ENCODE assay signal across 12 cellular contexts in the genomic region with DNA sequence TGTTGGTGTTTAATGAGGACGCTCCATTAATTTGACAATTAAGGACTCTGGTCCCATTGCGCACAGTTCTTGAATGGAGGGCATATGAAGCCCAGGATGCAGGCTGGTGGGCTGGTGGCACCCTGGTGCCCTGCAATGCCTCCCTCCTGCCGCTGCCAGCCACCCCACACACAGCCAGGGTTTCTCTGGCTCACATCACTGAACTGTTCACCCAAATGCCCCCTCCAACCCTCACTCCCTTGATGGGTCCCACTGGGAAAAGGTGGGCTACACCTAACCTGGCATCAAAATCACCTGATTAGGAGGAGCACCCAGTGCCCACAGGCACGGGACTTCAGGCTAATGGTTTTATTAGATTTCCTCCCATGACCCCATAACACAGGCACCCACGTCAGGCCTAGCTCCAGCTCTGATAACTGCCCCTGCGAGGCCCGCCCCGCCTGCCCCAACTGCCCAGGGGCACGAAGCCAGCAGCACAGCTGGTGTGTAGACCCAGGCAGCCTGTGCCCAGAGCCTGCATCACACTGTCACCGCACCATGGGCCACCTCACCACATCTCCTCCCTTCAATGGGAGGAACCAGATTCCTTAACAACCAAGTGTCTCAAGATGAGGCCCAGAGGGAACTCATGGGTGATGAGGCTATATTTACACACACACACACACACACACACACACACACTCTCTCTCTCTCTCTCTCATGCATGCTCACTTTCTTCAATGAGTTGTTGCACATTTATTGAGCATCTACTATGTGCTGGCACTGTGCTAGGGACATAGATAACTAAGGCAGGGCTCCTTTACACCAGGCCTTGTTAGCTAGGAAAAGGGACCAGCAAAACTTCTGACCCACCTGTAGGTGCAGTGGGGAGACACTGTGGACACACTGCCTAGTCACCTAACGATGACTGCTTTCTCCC.
DNase-seq lines count a peak whose midpoint lies in the region; ATAC-seq, FAIRE-seq and TF ChIP-seq lines count a peak whose summit lies in the region.
"Had no signal": no experiment of that assay in that cellular context is flagged by ENCODE, and none has a peak within 500 bp of the region (broad histone marks: within the 10 kb centered on the region; RNA-seq: fewer than 3 reads in every experiment).

No MANE protein-coding gene starts in this region.

- no peak overlapping the region for H3K18ac ChIP-seq in H1 (ENCODE audit: extremely low read depth, low read length)

- H2AFZ ChIP-seq in H1 (ENCODE audit: low read length) = no peak overlapping the region

- no peaks in the 10 kb centered on the region for H3K27me3 ChIP-seq in H1 (replicated peaks in 1 of 4; ENCODE audit: control insufficient read depth in 3 of 4, extremely low read depth in 1 of 4, insufficient read depth in 3 of 4, low read length in 3 of 4)
- no peaks in the 10 kb centered on the region for H3K27me3 ChIP-seq in aorta (ENCODE audit: control insufficient read depth in 1 of 2, insufficient read depth in 2 of 2, low read length in 1 of 2)

- H3K9ac ChIP-seq in H1 (replicated peaks in 1 of 4; ENCODE audit: extremely low read depth in 1 of 4, low read depth in 3 of 4, low read length in 3 of 4) = no peak overlapping the region

- no peaks in the 10 kb centered on the region; the same call in 1 of the 2 replicates for H3K23me2 ChIP-seq in H1 (ENCODE audit: low read depth, low read length)

- intact Hi-C loops in aorta (cut with DNase I) = no loop called here

- CTCF ChIA-PET in H1 (lab: Charles Lee; ENCODE audit: partially characterized antibody) = interaction anchor here (0.7 to 2.5 kb wide), 4 partner anchors 8 to 31 kb away, joined by 3 to 10 read pairs (median 6); no protein-coding TSS in a partner anchor

- no peak overlapping the region for H3K4me3 Mint-ChIP-seq in stimulated activated naive CD8-positive, alpha-beta T cell treated with anti-CD3 and anti-CD28 coated beads, Interleukin-15, Interleukin-2, amounts not matched to agents 100 ng/mL and 50 ng/mL, for 24 hours
- H3K4me3 Mint-ChIP-seq in stimulated activated naive CD8-positive, alpha-beta T cell treated with anti-CD3 and anti-CD28 coated beads, Interleukin-15, amount 100 ng/mL, for 72 hours = no peak overlapping the region
- H3K4me3 Mint-ChIP-seq in naive thymus-derived CD8-positive, alpha-beta T cell = peak overlapping the region in 9 of 10 donors; percentile 7 to 87 (median 52)

- no peak overlapping the region for H3K56ac ChIP-seq in H1 (replicated peaks; ENCODE audit: insufficient read length, low read depth, low read length)

- TF ChIP-seq RAD21 in H1 (IDR thresholded peaks at IDR 0.05 in 1 of 2, conservative IDR thresholded peaks at IDR 0.05 in 1 of 2; ENCODE audit: low read depth in 2 of 2, low read length in 2 of 2) = no peak

- peaks cover 22 to 52% (median 44%) of the 10 kb centered on the region in 4 experiments for H3K4me1 ChIP-seq in H1 (replicated peaks in 1 of 4; ENCODE audit: control insufficient read depth in 3 of 4, insufficient read depth in 4 of 4, low read length in 3 of 4)
- no peaks in the 10 kb centered on the region for H3K4me1 ChIP-seq in aorta (ENCODE audit: control insufficient read depth in 1 of 2, insufficient read depth in 2 of 2, low read length in 2 of 2)

- H3K14ac ChIP-seq in H1 (ENCODE audit: insufficient read length) = no peak overlapping the region

- 0 out of 2 replicates have a peak overlapping the region, but pooled peaks have one; percentile 53 for H2BK15ac ChIP-seq in H1 (ENCODE audit: low read length)

- H3K9me3 Mint-ChIP-seq in stimulated activated naive CD8-positive, alpha-beta T cell treated with anti-CD3 and anti-CD28 coated beads, Interleukin-15, Interleukin-2, amounts not matched to agents 100 ng/mL and 50 ng/mL, for 24 hours = no peaks in the 10 kb centered on the region
- H3K9me3 Mint-ChIP-seq in stimulated activated naive CD8-positive, alpha-beta T cell treated with anti-CD3 and anti-CD28 coated beads, Interleukin-15, amount 100 ng/mL, for 72 hours = no peaks in the 10 kb centered on the region
- H3K9me3 Mint-ChIP-seq in naive thymus-derived CD8-positive, alpha-beta T cell = no peaks in the 10 kb centered on the region

- H3K36me3 Mint-ChIP-seq in stimulated activated naive CD8-positive, alpha-beta T cell treated with anti-CD3 and anti-CD28 coated beads, Interleukin-15, Interleukin-2, amounts not matched to agents 100 ng/mL and 50 ng/mL, for 24 hours (ENCODE audit: low read depth) = no peaks in the 10 kb centered on the region
- peaks cover 0 to 8% (median 2%) of the 10 kb centered on the region in 3 donors for H3K36me3 Mint-ChIP-seq in naive thymus-derived CD8-positive, alpha-beta T cell

- no peak for FAIRE-seq in H1 (lab: Jason Lieb, UNC)
- FAIRE-seq: colon had no signal

- H3K4me1 Mint-ChIP-seq in stimulated activated naive CD8-positive, alpha-beta T cell treated with anti-CD3 and anti-CD28 coated beads, Interleukin-15, Interleukin-2, amounts not matched to agents 100 ng/mL and 50 ng/mL, for 24 hours (ENCODE audit: low read depth) = peaks cover 37% of the 10 kb centered on the region
- H3K4me1 Mint-ChIP-seq in stimulated activated naive CD8-positive, alpha-beta T cell treated with anti-CD3 and anti-CD28 coated beads, Interleukin-15, amount 100 ng/mL, for 72 hours = peaks cover 85% of the 10 kb centered on the region
- peaks cover 44 to 77% (median 64%) of the 10 kb centered on the region in 4 donors for H3K4me1 Mint-ChIP-seq in naive thymus-derived CD8-positive, alpha-beta T cell

- no peak overlapping the region; a peak in 1 of 4 replicates for H3K4me2 ChIP-seq in H1 (ENCODE audit: insufficient read depth in 1 of 2, low read depth in 2 of 2, low read length in 2 of 2)

- H3K36me3 ChIP-seq in H1 (ENCODE audit: control insufficient read depth in 2 of 4, insufficient read depth in 4 of 4, low read length in 3 of 4) = peaks cover 0 to 3% (median 0%) of the 10 kb centered on the region in 4 experiments; a peak in 1 of 8 replicates
- no peaks in the 10 kb centered on the region for H3K36me3 ChIP-seq in aorta (ENCODE audit: control insufficient read depth in 1 of 2, insufficient read depth in 2 of 2, low read length in 1 of 2)

- H3K4ac ChIP-seq in H1 (replicated peaks; ENCODE audit: insufficient read length, low read depth, low read length) = no peak overlapping the region

- H3K4me3 ChIP-seq in H1 (ENCODE audit: extremely low read depth in 1 of 4, insufficient read depth in 2 of 4, low read depth in 3 of 4, low read length in 4 of 4) (no peak overlapping the region), aorta (ENCODE audit: low read length in 2 of 2) (no peak overlapping the region)

- H3K27ac ChIP-seq in H1 (ENCODE audit: low read depth, low read length) (no peak overlapping the region), aorta (ENCODE audit: low read depth in 1 of 2, low read length in 2 of 2) (no peak overlapping the region)
- H3K27ac ChIP-seq: C4-2B, HL-60 had no signal

- H3K27ac Mint-ChIP-seq in stimulated activated naive CD8-positive, alpha-beta T cell treated with anti-CD3 and anti-CD28 coated beads, Interleukin-15, Interleukin-2, amounts not matched to agents 100 ng/mL and 50 ng/mL, for 24 hours = peak overlapping the region; percentile 55
- peak overlapping the region in 1 of 2 donors; percentile 8 for H3K27ac Mint-ChIP-seq in stimulated activated naive CD8-positive, alpha-beta T cell treated with anti-CD3 and anti-CD28 coated beads, Interleukin-15, amount 100 ng/mL, for 72 hours
- H3K27ac Mint-ChIP-seq in naive thymus-derived CD8-positive, alpha-beta T cell = peak overlapping the region; percentile 51 to 97 (median 92)

- H4K8ac ChIP-seq in H1 (ENCODE audit: extremely low read depth, insufficient read depth, low read length) = no peak overlapping the region

- 78% methylated on average over 10 of the region's 11 CpGs; no CpG with 5 or more reads in 1 of the 2 experiments for WGBS in H1 (ENCODE audit: extremely low coverage in 1 of 2, insufficient coverage in 1 of 2, insufficient read length in 1 of 2, insufficient replicate concordance in 2 of 2, low coverage in 1 of 2, low lambda C conversion rate in 2 of 2, missing lambda C conversion rate in 1 of 2), 2 experiments
- WGBS in aorta, 2 donors = 91% methylated on average over 10 to 11 of the region's 11 CpGs

- TF ChIP-seq POLR2A in H1 (IDR thresholded peaks at IDR 0.05; ENCODE audit: control extremely low read depth in 1 of 2, low read depth in 2 of 2, low read length in 2 of 2) = no peak

- 0 out of 2 replicates have a peak overlapping the region, but pooled peaks have one; percentile 2 for H2BK12ac ChIP-seq in H1 (ENCODE audit: low read depth, low read length)

- H3K79me2 ChIP-seq in H1 (ENCODE audit: control insufficient read depth in 1 of 2, insufficient read depth in 2 of 2, low read length in 2 of 2) = peaks cover 34 to 88% of the 10 kb centered on the region in 2 experiments

- H4K5ac ChIP-seq in H1 (ENCODE audit: insufficient read length, low read depth, low read length) = no peak overlapping the region

- H3K9me3 ChIP-seq in H1 (ENCODE audit: insufficient read depth in 2 of 2, low read depth in 1 of 2, low read length in 1 of 2) (no peaks in the 10 kb centered on the region), aorta (ENCODE audit: control insufficient read depth, low read length) (no peaks in the 10 kb centered on the region)

- H3K27me3 Mint-ChIP-seq in stimulated activated naive CD8-positive, alpha-beta T cell treated with anti-CD3 and anti-CD28 coated beads, Interleukin-15, Interleukin-2, amounts not matched to agents 100 ng/mL and 50 ng/mL, for 24 hours = no peaks in the 10 kb centered on the region
- H3K27me3 Mint-ChIP-seq in stimulated activated naive CD8-positive, alpha-beta T cell treated with anti-CD3 and anti-CD28 coated beads, Interleukin-15, amount 100 ng/mL, for 72 hours = no peaks in the 10 kb centered on the region
- H3K27me3 Mint-ChIP-seq in naive thymus-derived CD8-positive, alpha-beta T cell = no peaks in the 10 kb centered on the region

- POLR2A ChIA-PET in H1 (lab: Charles Lee; ENCODE audit: partially characterized antibody) = interaction anchor here (1.7 to 4.8 kb wide), 2 partner anchors 10 to 20 kb away, joined by 7 to 21 read pairs; no protein-coding TSS in a partner anchor
- POLR2A ChIA-PET in naive thymus-derived CD8-positive, alpha-beta T cell (lab: Charles Lee) = interaction anchor here (0.7 to 2.6 kb wide), 6 partner anchors 19 to 60 kb away, joined by 3 to 17 read pairs (median 4); no protein-coding TSS in a partner anchor

- no peak overlapping the region for H3K23ac ChIP-seq in H1 (ENCODE audit: insufficient read length)

- H2BK5ac ChIP-seq in H1 (ENCODE audit: low read depth, low read length) = no peak overlapping the region

- TF ChIP-seq EP300 in H1 (IDR thresholded peaks at IDR 0.05; ENCODE audit: borderline replicate concordance in 1 of 2, low read depth in 2 of 2, low read length in 2 of 2) = no peak

- no peak overlapping the region for H4K91ac ChIP-seq in H1 (replicated peaks; ENCODE audit: insufficient read length, low read length)

- DNase-seq in stimulated activated naive CD8-positive, alpha-beta T cell treated with anti-CD3 and anti-CD28 coated beads, Interleukin-15, amount 100 ng/mL, for 72 hours = no peak
- DNase-seq in H1 (ENCODE audit: low read depth in 1 of 2, low spot score in 2 of 2) (no peak), aorta (peak; percentile 35 to 41), NCI-H748 (lab: John Stamatoyannopoulos, UW; ENCODE audit: unreplicated experiment) (no peak), GM03348 (ENCODE audit: low spot score) (no peak)
- peak in 1 of 10 donors; percentile 26 for DNase-seq in naive thymus-derived CD8-positive, alpha-beta T cell
- DNase-seq: activated CD8-positive, alpha-beta memory T cell treated with anti-CD3 and anti-CD28 coated beads, Interleukin-2, amount 50 U/mL, for 4 hours had no signal

- no peak for ATAC-seq in stimulated activated naive CD8-positive, alpha-beta T cell treated with anti-CD3 and anti-CD28 coated beads, Interleukin-15, amount 100 ng/mL, for 72 hours
- ATAC-seq in naive thymus-derived CD8-positive, alpha-beta T cell = no peak
- ATAC-seq in aorta (ENCODE audit: low FRiP score) = no peak
- no peak for ATAC-seq in HG02759 (IDR thresholded peaks at IDR 0.05; ENCODE audit: unreplicated experiment)

- H3K79me1 ChIP-seq in H1 (ENCODE audit: low read depth, low read length) = peaks cover 28% of the 10 kb centered on the region

- peaks cover 20 to 53% of the 10 kb centered on the region in 2 experiments for H4K20me1 ChIP-seq in H1 (replicated peaks in 1 of 2; ENCODE audit: control insufficient read depth in 1 of 2, insufficient read depth in 2 of 2, low read length in 2 of 2)

- no peak for TF ChIP-seq CTCF in H1 (IDR thresholded peaks at IDR 0.05; ENCODE audit: control extremely low read depth in 1 of 3, insufficient read depth in 1 of 3, low read depth in 1 of 3, low read length in 3 of 3)

- no peak overlapping the region for H2BK120ac ChIP-seq in H1 (replicated peaks; ENCODE audit: low read depth, low read length)

- H2AK5ac ChIP-seq in H1 (ENCODE audit: low read depth, low read length) = peak overlapping the region; percentile 8; the same call in 1 of the 2 replicates

- H2BK20ac ChIP-seq in H1 (ENCODE audit: low read length) = no peak overlapping the region

Comparison
In these comparisons a context has a peak if more than half of its experiments do, and no peak if none do; other contexts are left out.
1. H3K4me3 Mint-ChIP-seq: peak in naive thymus-derived CD8-positive, alpha-beta T cell (9 of 10); none in stimulated activated naive CD8-positive, alpha-beta T cell treated with anti-CD3 and anti-CD28 coated beads, Interleukin-15, Interleukin-2, amounts not matched to agents 100 ng/mL and 50 ng/mL, for 24 hours (single experiment) and stimulated activated naive CD8-positive, alpha-beta T cell treated with anti-CD3 and anti-CD28 coated beads, Interleukin-15, amount 100 ng/mL, for 72 hours (0 of 2).
2. DNase-seq: peak in aorta (2 of 2); none in stimulated activated naive CD8-positive, alpha-beta T cell treated with anti-CD3 and anti-CD28 coated beads, Interleukin-15, amount 100 ng/mL, for 72 hours (0 of 2), H1 (0 of 2), NCI-H748 (single experiment) and GM03348 (single experiment).